Comparison of ENCODE assay signal across 12 cellular contexts in genomic region chr1:201299968-201300367, GRCh38. TPM values are rescaled to one million over a fixed set of nuclear protein-coding genes. Genes with fewer than 3 reads are reported as not detected.
DNase-seq lines count a peak whose midpoint lies in the region; ATAC-seq and TF ChIP-seq lines count a peak whose summit lies in the region.
"Had no signal": no experiment of that assay in that cellular context is flagged by ENCODE, and none has a peak within 500 bp of the region (broad histone marks: within the 10 kb centered on the region; RNA-seq: fewer than 3 reads in every experiment).

No MANE protein-coding gene starts in this region.

- H3K4me1 Mint-ChIP-seq in WTC11: no peaks in the 10 kb centered on the region

- no peaks in the 10 kb centered on the region for H3K27me3 Mint-ChIP-seq in WTC11 (ENCODE audit: low read depth)

- peak overlapping the region; percentile 40 for H3K4me2 ChIP-seq in smooth muscle cell

- POLR2A ChIA-PET in WTC11 (lab: Charles Lee): no interaction called here

- H3F3A ChIP-seq in smooth muscle cell (ENCODE audit: low read depth): peaks cover 8% of the 10 kb centered on the region

- H3K36me3 ChIP-seq in smooth muscle cell (ENCODE audit: low read depth): no peaks in the 10 kb centered on the region

- no peak for TF ChIP-seq CTCF in smooth muscle cell (IDR thresholded peaks at IDR 0.05; ENCODE audit: borderline replicate concordance, insufficient read depth, poor library complexity, severe bottlenecking)
- no peak for TF ChIP-seq CTCF in WTC11 (IDR thresholded peaks at IDR 0.05)

- no peaks in the 10 kb centered on the region for H3K36me3 Mint-ChIP-seq in WTC11

- CTCF ChIA-PET in WTC11 (lab: Charles Lee): interaction anchor here (1.2 to 4.1 kb wide), 4 partner anchors 10 to 62 kb away, joined by 3 to 12 read pairs (median 3); no protein-coding TSS in a partner anchor

- no peak overlapping the region for H3K9ac ChIP-seq in smooth muscle cell (ENCODE audit: low read depth)

- no peaks in the 10 kb centered on the region for H3K27me3 ChIP-seq in smooth muscle cell (ENCODE audit: low read depth)

- no peak overlapping the region for H3K27ac Mint-ChIP-seq in WTC11

- peaks cover 21% of the 10 kb centered on the region for H3K79me2 ChIP-seq in smooth muscle cell (ENCODE audit: low read depth)

- peak; percentile 85 for DNase-seq in GOT3 (lab: John Stamatoyannopoulos, UW)
- DNase-seq in RPMI7951 (ENCODE audit: low read depth): peak; percentile 77
- DNase-seq in fibroblast of peridontal ligament (ENCODE audit: extremely low read depth): peak; percentile 39
- DNase-seq in smooth muscle cell (lab: John Stamatoyannopoulos, UW; ENCODE audit: unreplicated experiment): no peak
- DNase-seq in WTC11 (ENCODE audit: low spot score): no peak
- no peak for DNase-seq in NCI-H510A (lab: John Stamatoyannopoulos, UW)
- DNase-seq: HCEC 1CT, KBM-7, NCI-H2107 had no signal

- H3K27ac ChIP-seq in smooth muscle cell (ENCODE audit: low read depth): peak overlapping the region; percentile 77

- H3K4me1 ChIP-seq in smooth muscle cell (ENCODE audit: low read depth): peaks cover 47% of the 10 kb centered on the region

- ATAC-seq in WTC11 (no peak), HG03039 (IDR thresholded peaks at IDR 0.05; ENCODE audit: unreplicated experiment) (no peak), GM18909 (IDR thresholded peaks at IDR 0.05; ENCODE audit: poor library complexity, unreplicated experiment) (no peak)
- ATAC-seq: Panc1 had no signal

- H3K4me3 Mint-ChIP-seq in WTC11: no peak overlapping the region

- no peak overlapping the region for H2AFZ ChIP-seq in smooth muscle cell (ENCODE audit: low read depth)

- 86% methylated on average over 6 of the region's 6 CpGs for WGBS in smooth muscle cell (ENCODE audit: low lambda C conversion rate)

- no peaks in the 10 kb centered on the region for H3K9me3 Mint-ChIP-seq in WTC11

- no peaks in the 10 kb centered on the region for H4K20me1 ChIP-seq in smooth muscle cell (ENCODE audit: low read depth)

- no peak overlapping the region for H3K4me3 ChIP-seq in smooth muscle cell

- no peaks in the 10 kb centered on the region for H3K9me3 ChIP-seq in smooth muscle cell (replicated peaks; ENCODE audit: low read depth)

TF ChIP-seq in WTC11, 78 proteins besides CTCF, POLR2A, EP300 and RAD21:
- TF ChIP-seq OVOL2 (CRISPR knock-in tag; IDR thresholded peaks at IDR 0.05; ENCODE audit: borderline replicate concordance) (no peak), ELF4 (CRISPR knock-in tag; IDR thresholded peaks at IDR 0.05; ENCODE audit: low read depth) (no peak), ZNF425 (CRISPR knock-in tag; conservative IDR thresholded peaks at IDR 0.05) (no peak), JUN (CRISPR knock-in tag; IDR thresholded peaks at IDR 0.05) (no peak), E2F5 (CRISPR knock-in tag; IDR thresholded peaks at IDR 0.05) (no peak), SOX15 (CRISPR knock-in tag; IDR thresholded peaks at IDR 0.05) (no peak), USF1 (CRISPR knock-in tag; IDR thresholded peaks at IDR 0.05) (no peak), ZNF219 (CRISPR knock-in tag; IDR thresholded peaks at IDR 0.05; ENCODE audit: borderline replicate concordance) (no peak), ESRRA (CRISPR knock-in tag; IDR thresholded peaks at IDR 0.05; ENCODE audit: borderline replicate concordance) (no peak), NR1H2 (CRISPR knock-in tag; IDR thresholded peaks at IDR 0.05) (no peak), SMAD4 (CRISPR knock-in tag; IDR thresholded peaks at IDR 0.05) (no peak), ATF6 (CRISPR knock-in tag; IDR thresholded peaks at IDR 0.05) (no peak), ATF3 (CRISPR knock-in tag; conservative IDR thresholded peaks at IDR 0.05) (no peak), ZNF512 (CRISPR knock-in tag; IDR thresholded peaks at IDR 0.05; ENCODE audit: borderline replicate concordance) (no peak), ZNF671 (CRISPR knock-in tag; IDR thresholded peaks at IDR 0.05) (no peak), FOXJ3 (CRISPR knock-in tag; IDR thresholded peaks at IDR 0.05; ENCODE audit: borderline replicate concordance) (no peak), FOXP4 (CRISPR knock-in tag; IDR thresholded peaks at IDR 0.05) (no peak)

RNA-seq across cellular contexts. Expression of gene PKP1, which starts 16.7 kb away (rescaled TPM):
- total RNA-seq in RPMI7951 (2014; rRNA removed; shearing (Covaris generic)): under 0.01 TPM in 1 of 2 replicates, not detected in the other
- total RNA-seq in smooth muscle cell (43.6 and 52.5 TPM in 2 replicates), WTC11 (2021) (0.18 to 0.41 TPM (median 0.24 TPM) in 3 replicates)
- 26.9 and 30.3 TPM in 2 replicates for polyA plus RNA-seq in smooth muscle cell

Comparison
In these comparisons a context has a peak if more than half of its experiments do, and no peak if none do; other contexts are left out.
1. DNase-seq: peak in GOT3 (single experiment), RPMI7951 (single experiment) and fibroblast of peridontal ligament (single experiment); none in smooth muscle cell (single experiment), WTC11 (single experiment) and NCI-H510A (single experiment).
2. RNA of gene PKP1, which starts 16.7 kb away (total RNA-seq): 43.6 to 52.5 TPM in smooth muscle cell; 0.18 to 0.41 TPM in WTC11 and under 0.01 TPM in RPMI7951; every median in the first group is over 10 times any median in the second.